17 cellular contexts compared by ENCODE assay signal in genomic region chr14:97382616-97383226, GRCh38.
"Had no signal": no experiment of that assay in that cellular context is flagged by ENCODE, and none has a peak within 500 bp of the region (broad histone marks: within the 10 kb centered on the region; RNA-seq: fewer than 3 reads in every experiment).

No MANE protein-coding gene starts in this region.

- H3K27me3 ChIP-seq: adrenal gland, upper lobe of right lung had no signal

- H3K4me1 ChIP-seq: adrenal gland, breast epithelium, esophagus muscularis mucosa, gastroesophageal sphincter, heart left ventricle, upper lobe of right lung had no signal

- DNase-seq: activated CD4-positive, alpha-beta T cell treated with anti-CD3 and anti-CD28 coated beads for 36 hours; activated CD4-positive, alpha-beta T cell treated with anti-CD3 and anti-CD28 coated beads, Interleukin-2, amount 50 U/mL, for 48 hours; activated gamma-delta T cell treated with Interleukin-2 at 50 U/mL for 16 hours; adrenal gland; cortex of kidney; heart left ventricle; left ventricle myocardium superior; nephron progenitor cell; occipital lobe; stimulated activated CD8-positive, alpha-beta memory T cell treated with anti-CD3 and anti-CD28 coated beads, Interleukin-4, amount 100 ng/mL, for 48 hours; stimulated activated naive CD4-positive, alpha-beta T cell; upper lobe of right lung had no signal

- H3K27ac ChIP-seq: adrenal gland, breast epithelium, esophagus muscularis mucosa, gastroesophageal sphincter, heart left ventricle, upper lobe of right lung had no signal

- H3K9me3 ChIP-seq: adrenal gland, breast epithelium, esophagus muscularis mucosa, upper lobe of right lung had no signal

- H3K4me3 ChIP-seq: adrenal gland, breast epithelium, esophagus muscularis mucosa, gastroesophageal sphincter, heart left ventricle, upper lobe of right lung had no signal

- ATAC-seq: activated CD4-positive, alpha-beta T cell treated with anti-CD3 and anti-CD28 coated beads for 36 hours; activated naive CD4-positive, alpha-beta T cell treated with anti-CD3 and anti-CD28 coated beads, Interleukin-2, amount 50 U/mL, for 72 hours; gastroesophageal sphincter; heart left ventricle; left ventricle myocardium superior; upper lobe of right lung; WTC11 had no signal

- H3K36me3 ChIP-seq: adrenal gland, breast epithelium, esophagus muscularis mucosa, gastroesophageal sphincter, heart left ventricle, upper lobe of right lung had no signal
